26 cellular contexts compared by ENCODE assay signal in genomic region chr6:38982470-38982869, GRCh38.
"Had no signal": no experiment of that assay in that cellular context is flagged by ENCODE, and none has a peak within 500 bp of the region (broad histone marks: within the 10 kb centered on the region; RNA-seq: fewer than 3 reads in every experiment).

No MANE protein-coding gene starts in this region.

- H3K4me3 Mint-ChIP-seq: activated CD4-positive, alpha-beta T cell treated with anti-CD3 and anti-CD28 coated beads for 36 hours; activated naive CD8-positive, alpha-beta T cell; activated T-cell treated with anti-CD3 and anti-CD28 coated beads, Interleukin-2, amount 50 U/mL, for 24 hours; activated T-helper 17 cell treated with anti-CD3 and anti-CD28 coated beads, Interleukin-2, amount 50 U/mL, for 72 hours; central memory CD8-positive, alpha-beta T cell; naive thymus-derived CD4-positive, alpha-beta T cell; neural crest cell had no signal

- DNase-seq: activated CD4-positive, alpha-beta T cell treated with anti-CD3 and anti-CD28 coated beads for 36 hours; activated CD4-positive, alpha-beta T cell treated with anti-CD3 and anti-CD28 coated beads, Interleukin-2, amount 50 U/mL, for 4 hours; activated CD8-positive, alpha-beta memory T cell treated with anti-CD3 and anti-CD28 coated beads for 24 hours; activated CD8-positive, alpha-beta memory T cell treated with anti-CD3 and anti-CD28 coated beads, Interleukin-2, amount 50 U/mL, for 4 hours; activated naive CD4-positive, alpha-beta T cell; activated T-cell treated with anti-CD3 and anti-CD28 coated beads, Interleukin-2, amount 50 U/mL, for 24 hours; adrenal gland; brain microvascular endothelial cell; effector memory CD4-positive, alpha-beta T cell; foreskin melanocyte; left colon; naive thymus-derived CD4-positive, alpha-beta T cell; spleen; stimulated activated CD4-positive, alpha-beta T cell treated with anti-CD3 and anti-CD28 coated beads, Interleukin-4, amount 100 ng/mL, for 1 hour; stimulated activated naive CD4-positive, alpha-beta T cell; T-helper 9 cell had no signal

- H3K27me3 ChIP-seq: ascending aorta, brain microvascular endothelial cell, upper lobe of left lung had no signal

- H3K36me3 ChIP-seq: adrenal gland, ascending aorta, brain microvascular endothelial cell, spleen, thoracic aorta, upper lobe of left lung had no signal

- H3K4me1 Mint-ChIP-seq: activated CD4-positive, alpha-beta T cell treated with anti-CD3 and anti-CD28 coated beads for 36 hours; activated T-helper 17 cell treated with anti-CD3 and anti-CD28 coated beads, Interleukin-2, amount 50 U/mL, for 72 hours; central memory CD8-positive, alpha-beta T cell; naive thymus-derived CD4-positive, alpha-beta T cell; neural crest cell had no signal

- H3K9me3 Mint-ChIP-seq: activated T-cell treated with anti-CD3 and anti-CD28 coated beads, Interleukin-2, amount 50 U/mL, for 24 hours; activated T-helper 17 cell treated with anti-CD3 and anti-CD28 coated beads, Interleukin-2, amount 50 U/mL, for 72 hours; central memory CD8-positive, alpha-beta T cell; naive thymus-derived CD4-positive, alpha-beta T cell; neural crest cell had no signal

- H3K27ac ChIP-seq: adrenal gland, ascending aorta, brain microvascular endothelial cell, hepatocyte, spleen, thoracic aorta, upper lobe of left lung had no signal

- H3K27ac Mint-ChIP-seq: activated CD4-positive, alpha-beta T cell treated with anti-CD3 and anti-CD28 coated beads for 36 hours; activated naive CD8-positive, alpha-beta T cell; activated T-cell treated with anti-CD3 and anti-CD28 coated beads, Interleukin-2, amount 50 U/mL, for 24 hours; activated T-helper 17 cell treated with anti-CD3 and anti-CD28 coated beads, Interleukin-2, amount 50 U/mL, for 72 hours; naive thymus-derived CD4-positive, alpha-beta T cell had no signal

- ATAC-seq: activated CD4-positive, alpha-beta T cell treated with anti-CD3 and anti-CD28 coated beads for 36 hours; activated T-helper 17 cell treated with anti-CD3 and anti-CD28 coated beads, Interleukin-2, amount 50 U/mL, for 72 hours; esophagus mucosa; left colon; naive thymus-derived CD4-positive, alpha-beta T cell had no signal

- H3K9me3 ChIP-seq: adrenal gland, ascending aorta, spleen, thoracic aorta, upper lobe of left lung had no signal

- H3K4me1 ChIP-seq: adrenal gland, ascending aorta, spleen, upper lobe of left lung had no signal

- H3K36me3 Mint-ChIP-seq: activated naive CD8-positive, alpha-beta T cell; naive thymus-derived CD4-positive, alpha-beta T cell had no signal

- H3K4me3 ChIP-seq: adrenal gland, ascending aorta, hepatocyte, lung, spleen, thoracic aorta, upper lobe of left lung had no signal
